8 cellular contexts compared by ENCODE assay signal in the genomic region with DNA sequence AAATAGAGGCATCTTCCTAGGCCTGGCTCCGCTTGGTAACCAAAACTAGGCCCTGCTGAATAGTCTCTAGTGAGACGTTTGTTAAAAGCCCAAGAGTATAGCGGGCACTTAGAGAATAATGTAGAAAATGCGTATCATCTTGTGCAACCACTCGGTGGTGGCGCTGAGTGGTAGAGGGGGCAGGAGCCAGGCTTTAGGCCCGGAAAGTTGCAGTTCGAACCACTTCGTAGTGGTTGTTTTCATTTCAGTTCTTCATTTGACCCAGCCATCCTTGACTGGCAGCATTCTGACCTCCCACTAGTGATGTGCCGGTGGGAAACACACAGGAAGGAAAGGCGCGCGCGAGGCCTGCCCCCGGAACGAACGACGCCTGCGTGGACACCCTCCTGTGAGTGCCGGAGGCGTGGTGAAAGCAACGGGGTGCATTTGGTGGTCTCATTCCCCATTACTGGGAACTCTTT. TPM values are rescaled to one million over a fixed set of nuclear protein-coding genes. Genes with fewer than 3 reads are reported as not detected.
DNase-seq lines count a peak whose midpoint lies in the region; ATAC-seq and TF ChIP-seq lines count a peak whose summit lies in the region.

No MANE protein-coding gene starts in this region.

- H3K27me3 ChIP-seq in BJ (ENCODE audit: control insufficient read depth, insufficient read depth, low read length) (no peaks in the 10 kb centered on the region), HUES64 (ENCODE audit: insufficient read depth, low read length) (no peaks in the 10 kb centered on the region)

- POLR2A ChIA-PET in BJ (lab: Charles Lee): no interaction called here

- H3K36me3 ChIP-seq in BJ (ENCODE audit: control insufficient read depth, insufficient read depth, low read length): no peaks in the 10 kb centered on the region
- no peaks in the 10 kb centered on the region for H3K36me3 ChIP-seq in HUES64 (ENCODE audit: insufficient read depth, low read length)

- peak overlapping the region; percentile 58 for H3K9ac ChIP-seq in HUES64 (ENCODE audit: low read depth, low read length)

- ATAC-seq in HG03342 (IDR thresholded peaks at IDR 0.05; ENCODE audit: unreplicated experiment): no peak

- H3K4me3 ChIP-seq in BJ (ENCODE audit: low read depth, low read length): peak overlapping the region; percentile 21; the same call in 1 of the 2 replicates
- H3K4me3 ChIP-seq in HUES64 (ENCODE audit: low read length): peak overlapping the region; percentile 65

- CTCF ChIA-PET in BJ (lab: Yijun Ruan, JAX): interaction anchor here (1.0 kb wide), 1 partner anchor 20 kb away, joined by 3 read pairs; no protein-coding TSS in a partner anchor

- H3K4me1 ChIP-seq in HUES64 (ENCODE audit: insufficient read depth, low read length): 0 out of 2 replicates have a peak, but pooled peaks cover 3% of the 10 kb centered on the region

- peak overlapping the region; percentile 48; the same call in 1 of the 2 replicates for H3K27ac ChIP-seq in HUES64 (ENCODE audit: low read depth, low read length)

- TF ChIP-seq CTCF in BJ (IDR thresholded peaks at IDR 0.05; ENCODE audit: insufficient read depth, low read depth, low read length): no peak

- H3K9me3 ChIP-seq in HUES64 (ENCODE audit: insufficient read depth, low read depth, low read length): no peaks in the 10 kb centered on the region

- no peak for DNase-seq in BJ (ENCODE audit: low read depth)
- peak; percentile 41 to 48 for DNase-seq in activated T-cell treated with anti-CD3 and anti-CD28 coated beads, Interleukin-2, amount 50 U/mL, for 48 hours
- DNase-seq in iris pigment epithelial cell (ENCODE audit: low read depth): peak; percentile 17
- DNase-seq in SHP77 (lab: John Stamatoyannopoulos, UW): no peak
- no peak for DNase-seq in RKO (ENCODE audit: low spot score)
- no peak for DNase-seq in DMS79 treated with DMSO at 0.1 percent for 48 hours (lab: John Stamatoyannopoulos, UW)

- WGBS in HUES64: 1% methylated on average over 22 of the region's 22 CpGs

RNA-seq across cellular contexts. Expression of gene GPX5, which starts 18.0 kb away (rescaled TPM):
- polyA plus RNA-seq in BJ (2011; rRNA removed): not detected in 2 replicates
- not detected in 2 replicates for polyA minus RNA-seq in BJ (2011; rRNA and poly(A)+ RNA removed)
- not detected for polyA plus RNA-seq in HUES64 (2013, experiment 1 of 2)
- not detected for polyA plus RNA-seq in HUES64 (2013, experiment 2 of 2)

RNA-seq across cellular contexts. Expression of gene GPX6, which starts 28.1 kb away (rescaled TPM):
- not detected in 2 replicates for polyA plus RNA-seq in BJ (2011; rRNA removed)
- not detected in 2 replicates for polyA minus RNA-seq in BJ (2011; rRNA and poly(A)+ RNA removed)
- polyA plus RNA-seq in HUES64 (2013, experiment 1 of 2): not detected
- not detected for polyA plus RNA-seq in HUES64 (2013, experiment 2 of 2)

Comparison
In these comparisons a context has a peak if more than half of its experiments do, and no peak if none do; other contexts are left out.
1. DNase-seq: peak in activated T-cell treated with anti-CD3 and anti-CD28 coated beads, Interleukin-2, amount 50 U/mL, for 48 hours (2 of 2) and iris pigment epithelial cell (single experiment); none in BJ (single experiment), SHP77 (0 of 2), RKO (single experiment) and DMS79 treated with DMSO at 0.1 percent for 48 hours (single experiment).